Comparison of ENCODE assay signal across 27 cellular contexts in the genomic region with DNA sequence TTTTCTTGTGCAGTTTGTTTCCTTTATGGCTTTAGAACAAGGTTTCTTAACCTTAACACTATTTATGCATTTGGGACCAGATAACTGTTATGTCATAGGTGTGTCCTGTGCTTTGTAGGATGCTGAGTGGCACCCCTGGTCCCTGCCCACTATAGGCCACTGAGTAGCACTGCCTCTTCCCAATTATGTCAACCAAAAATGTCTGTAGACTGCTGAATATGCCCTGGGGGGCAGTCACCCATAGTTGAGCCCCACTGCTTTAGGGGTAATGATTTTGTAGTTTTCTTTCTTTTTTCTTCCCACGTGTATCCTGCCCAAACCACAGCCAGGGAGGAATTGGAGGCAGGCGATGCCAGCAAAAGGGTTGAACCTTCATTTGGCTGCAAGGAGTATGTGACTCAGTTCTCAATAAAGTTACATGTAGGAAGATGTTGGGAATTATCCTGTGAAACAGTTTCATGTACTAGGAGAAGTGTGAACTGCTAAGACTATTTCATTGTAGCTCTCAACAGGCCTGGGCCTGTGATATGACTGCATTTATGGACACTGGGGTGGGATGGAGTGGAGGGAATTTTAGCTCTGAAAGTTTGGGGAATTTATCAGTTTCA.
DNase-seq lines count a peak whose midpoint lies in the region; ATAC-seq and TF ChIP-seq lines count a peak whose summit lies in the region.
"Had no signal": no experiment of that assay in that cellular context is flagged by ENCODE, and none has a peak within 500 bp of the region (broad histone marks: within the 10 kb centered on the region; RNA-seq: fewer than 3 reads in every experiment).

No MANE protein-coding gene starts in this region.

- CTCF ChIA-PET in Panc1 (lab: Charles Lee): no interaction called here

- H3K27ac ChIP-seq in BLaER1 treated with 17β-estradiol and CSF1 and Interleukin-3, amounts not matched to agents 10 nM and 100 nM: peak overlapping the region in 4 of 11 experiments; percentile 3 to 34 (median 14); a peak in 1 of 22 replicates
- peak overlapping the region; percentile 30; the same call in 1 of the 2 replicates for H3K27ac ChIP-seq in Panc1 (ENCODE audit: low read length)
- H3K27ac ChIP-seq: psoas muscle had no signal

- POLR2A ChIA-PET in Panc1 (lab: Charles Lee): no interaction called here

- peaks cover 0 to 59% (median 9%) of the 10 kb centered on the region in 11 experiments; a peak in 8 of 22 replicates for H3K36me3 ChIP-seq in BLaER1 treated with 17β-estradiol and CSF1 and Interleukin-3, amounts not matched to agents 10 nM and 100 nM
- no peaks in the 10 kb centered on the region for H3K36me3 ChIP-seq in Panc1 (ENCODE audit: control insufficient read depth, insufficient read depth, low read length)

- H4K20me1 ChIP-seq in BLaER1 treated with 17β-estradiol and CSF1 and Interleukin-3, amounts not matched to agents 10 nM and 100 nM: peaks cover 39 to 100% (median 98%) of the 10 kb centered on the region in 11 experiments; a peak in 21 of 22 replicates

- no peak overlapping the region for H3K4me3 ChIP-seq in BLaER1 treated with 17β-estradiol and CSF1 and Interleukin-3, amounts not matched to agents 10 nM and 100 nM
- H3K4me3 ChIP-seq in Panc1 (ENCODE audit: low read depth in 2 of 2, low read length in 2 of 2) (no peak overlapping the region), epithelial cell of esophagus (ENCODE audit: low read length) (no peak overlapping the region)
- H3K4me3 ChIP-seq: psoas muscle had no signal

- no TSS peak for BruUV-seq in Panc1 (replicated peaks; lab: Mats Ljungman, UMichigan)

- ATAC-seq in Panc1 (no peak), HG02610 (IDR thresholded peaks at IDR 0.05; ENCODE audit: unreplicated experiment) (no peak), HG03460 (IDR thresholded peaks at IDR 0.05; ENCODE audit: unreplicated experiment) (no peak), GM21528 (IDR thresholded peaks at IDR 0.05; ENCODE audit: low FRiP score, unreplicated experiment) (no peak)
- no peak for ATAC-seq in activated T-helper 17 cell treated with anti-CD3 and anti-CD28 coated beads, Interleukin-2, amount 50 U/mL, for 72 hours (replicated peaks)
- ATAC-seq: activated CD4-positive, CD25-positive, alpha-beta regulatory T cell treated with anti-CD3 and anti-CD28 coated beads, Interleukin-2, amount 50 U/mL, for 24 hours; activated CD8-positive, alpha-beta T cell treated with anti-CD3 and anti-CD28 coated beads for 36 hours; activated naive CD4-positive, alpha-beta T cell treated with anti-CD3 and anti-CD28 coated beads, Interleukin-2, amount 50 U/mL, for 72 hours; naive thymus-derived CD4-positive, alpha-beta T cell; stimulated activated naive CD8-positive, alpha-beta T cell treated with anti-CD3 and anti-CD28 coated beads, Interleukin-15, Interleukin-2, amounts not matched to agents 100 U/mL and 50 U/mL, for 24 hours had no signal

- 0 out of 22 replicates have a peak overlapping the region, but pooled peaks of 2 of the 11 experiments have one; percentile 1 to 29 for H3K9ac ChIP-seq in BLaER1 treated with 17β-estradiol and CSF1 and Interleukin-3, amounts not matched to agents 10 nM and 100 nM

- no peak overlapping the region for H3K27ac Mint-ChIP-seq in activated T-helper 17 cell treated with anti-CD3 and anti-CD28 coated beads, Interleukin-2, amount 50 U/mL, for 72 hours
- H3K27ac Mint-ChIP-seq: activated CD8-positive, alpha-beta T cell treated with anti-CD3 and anti-CD28 coated beads for 36 hours; activated naive CD4-positive, alpha-beta T cell treated with anti-CD3 and anti-CD28 coated beads, Interleukin-2, amount 50 U/mL, for 72 hours; dendritic cell treated with granulocyte-macrophage colony-stimulating factor and Interleukin-4, amounts not matched to agents 40 ng/mL and 50 ng/mL, for 4 days; naive thymus-derived CD4-positive, alpha-beta T cell had no signal

- no peaks in the 10 kb centered on the region for H3K9me3 Mint-ChIP-seq in activated T-helper 17 cell treated with anti-CD3 and anti-CD28 coated beads, Interleukin-2, amount 50 U/mL, for 72 hours
- H3K9me3 Mint-ChIP-seq: activated CD8-positive, alpha-beta T cell treated with anti-CD3 and anti-CD28 coated beads for 36 hours; dendritic cell treated with granulocyte-macrophage colony-stimulating factor and Interleukin-4, amounts not matched to agents 40 ng/mL and 50 ng/mL, for 4 days; naive thymus-derived CD4-positive, alpha-beta T cell had no signal

- peaks cover 9% of the 10 kb centered on the region for H3K4me1 Mint-ChIP-seq in activated T-helper 17 cell treated with anti-CD3 and anti-CD28 coated beads, Interleukin-2, amount 50 U/mL, for 72 hours

- intact Hi-C loops in Panc1 (cut with micrococcal nuclease; ENCODE audit: unreplicated experiment): no loop called here

- 0 out of 22 replicates have a peak, but pooled peaks cover 0 to 5% (median 0%) of the 10 kb centered on the region in 11 experiments for H3K9me3 ChIP-seq in BLaER1 treated with 17β-estradiol and CSF1 and Interleukin-3, amounts not matched to agents 10 nM and 100 nM (replicated peaks in 1 of 11)
- no peaks in the 10 kb centered on the region for H3K9me3 ChIP-seq in Panc1 (ENCODE audit: control insufficient read depth, insufficient read depth, low read depth, low read length)
- H3K9me3 ChIP-seq: psoas muscle had no signal

- no peaks in the 10 kb centered on the region for H3K36me3 Mint-ChIP-seq in activated T-helper 17 cell treated with anti-CD3 and anti-CD28 coated beads, Interleukin-2, amount 50 U/mL, for 72 hours (ENCODE audit: low read depth)
- H3K36me3 Mint-ChIP-seq: activated naive CD4-positive, alpha-beta T cell treated with anti-CD3 and anti-CD28 coated beads, Interleukin-2, amount 50 U/mL, for 72 hours; CD14-positive monocyte; naive thymus-derived CD4-positive, alpha-beta T cell had no signal

- H3K27me3 ChIP-seq in BLaER1 treated with 17β-estradiol and CSF1 and Interleukin-3, amounts not matched to agents 10 nM and 100 nM: no peaks in the 10 kb centered on the region
- no peaks in the 10 kb centered on the region for H3K27me3 ChIP-seq in Panc1 (ENCODE audit: control insufficient read depth, insufficient read depth, low read length)

- peaks cover 23% of the 10 kb centered on the region for H3K27me3 Mint-ChIP-seq in activated T-helper 17 cell treated with anti-CD3 and anti-CD28 coated beads, Interleukin-2, amount 50 U/mL, for 72 hours

- TF ChIP-seq CTCF in Panc1 (IDR thresholded peaks at IDR 0.05) (no peak; the same call in 1 of the 2 replicates), epithelial cell of esophagus (IDR thresholded peaks at IDR 0.05; ENCODE audit: insufficient read depth, low read depth, low read length, missing control alignments) (no peak)

- H3K4me1 ChIP-seq in BLaER1 treated with 17β-estradiol and CSF1 and Interleukin-3, amounts not matched to agents 10 nM and 100 nM: peaks cover 50 to 100% (median 75%) of the 10 kb centered on the region in 10 experiments
- peaks cover 62% of the 10 kb centered on the region for H3K4me1 ChIP-seq in Panc1 (ENCODE audit: control insufficient read depth, insufficient read depth, low read length)

- H3K4me3 Mint-ChIP-seq in activated T-helper 17 cell treated with anti-CD3 and anti-CD28 coated beads, Interleukin-2, amount 50 U/mL, for 72 hours: no peak overlapping the region
- H3K4me3 Mint-ChIP-seq: activated CD8-positive, alpha-beta T cell treated with anti-CD3 and anti-CD28 coated beads for 36 hours; CD14-positive monocyte; dendritic cell treated with granulocyte-macrophage colony-stimulating factor and Interleukin-4, amounts not matched to agents 40 ng/mL and 50 ng/mL, for 4 days; naive thymus-derived CD4-positive, alpha-beta T cell had no signal

- DNase-seq in Panc1 (ENCODE audit: low read depth, low spot score) (no peak), epithelial cell of esophagus (ENCODE audit: low read depth) (peak; percentile 48), superior temporal gyrus (ENCODE audit: extremely low spot score) (peak; percentile 58)
- DNase-seq: activated CD8-positive, alpha-beta T cell treated with anti-CD3 and anti-CD28 coated beads for 36 hours; Calu3; DMS79 treated with DMSO at 0.1 percent for 48 hours; IMR-90; kidney; midbrain; naive thymus-derived CD4-positive, alpha-beta T cell; NCI-H1105; NCI-H2029; NCI-H2227 treated with DMSO at 0.1 percent for 48 hours; NCI-H69; psoas muscle; stimulated activated naive CD8-positive, alpha-beta T cell treated with anti-CD3 and anti-CD28 coated beads, Interleukin-15, Interleukin-2, amounts not matched to agents 100 U/mL and 50 U/mL, for 24 hours; T-helper 1 cell; trophoblast cell had no signal

- H3K4me2 ChIP-seq in BLaER1 treated with 17β-estradiol and CSF1 and Interleukin-3, amounts not matched to agents 10 nM and 100 nM: peak overlapping the region; percentile 35 to 95 (median 65)

- in situ Hi-C loops in Panc1 (cut with HindIII; ENCODE audit: low pct_unique_long_range_greater_than_20kb, low sequenced_read_pairs): no loop called here
